Comparison of ENCODE assay signal across 17 cellular contexts in genomic region chr12:63911336-63911735, GRCh38.
"Had no signal": no experiment of that assay in that cellular context is flagged by ENCODE, and none has a peak within 500 bp of the region (broad histone marks: within the 10 kb centered on the region; RNA-seq: fewer than 3 reads in every experiment).

No MANE protein-coding gene starts in this region.

- H3K4me1 Mint-ChIP-seq: activated CD8-positive, alpha-beta memory T cell treated with anti-CD3 and anti-CD28 coated beads, Interleukin-2, amount 10 ng/mL, durations not matched to agents 7 days and 5 days; stimulated activated naive CD8-positive, alpha-beta T cell treated with anti-CD3 and anti-CD28 coated beads, Interleukin-15, amount 100 ng/mL, for 72 hours had no signal

- H3K4me1 ChIP-seq: colonic mucosa, gastrocnemius medialis, testis had no signal

- H3K27ac Mint-ChIP-seq: activated CD8-positive, alpha-beta memory T cell treated with anti-CD3 and anti-CD28 coated beads, Interleukin-2, amount 10 ng/mL, durations not matched to agents 7 days and 5 days; activated naive CD4-positive, alpha-beta T cell treated with anti-CD3 and anti-CD28 coated beads, Interleukin-2, amount 50 U/mL, for 72 hours; activated T-cell treated with anti-CD3 and anti-CD28 coated beads, Interleukin-2, amount 50 U/mL, for 24 hours; stimulated activated naive CD8-positive, alpha-beta T cell treated with anti-CD3 and anti-CD28 coated beads, Interleukin-15, amount 100 ng/mL, for 72 hours; T-helper 1 cell treated with Interleukin-12 subunit alpha and Interleukin-12 subunit beta and Interleukin-4 antibody, amounts not matched to agents 30 μg/mL and 1 μg/mL, for 36 hours had no signal

- H3K4me3 ChIP-seq: colonic mucosa, gastrocnemius medialis, testis had no signal

- DNase-seq: activated CD4-positive, alpha-beta T cell treated with anti-CD3 and anti-CD28 coated beads, Interleukin-2, amount 50 U/mL, for 4 hours; activated CD8-positive, alpha-beta memory T cell treated with anti-CD3 and anti-CD28 coated beads, Interleukin-2, amount 10 ng/mL, durations not matched to agents 7 days and 5 days; activated effector memory CD4-positive, alpha-beta T cell treated with Interleukin-2 at 50 U/mL for 16 hours; activated T-cell treated with anti-CD3 and anti-CD28 coated beads, Interleukin-2, amount 50 U/mL, for 24 hours; amygdala; colonic mucosa; effector CD4-positive, alpha-beta T cell; gastrocnemius medialis; hippocampal formation; mammary epithelial cell; stimulated activated CD4-positive, alpha-beta T cell treated with anti-CD3 and anti-CD28 coated beads, Interleukin-15, amount 100 ng/mL, for 24 hours; stimulated activated CD4-positive, alpha-beta T cell treated with anti-CD3 and anti-CD28 coated beads, Interleukin-4, amount 100 ng/mL, for 4 hours; stimulated activated naive CD8-positive, alpha-beta T cell treated with anti-CD3 and anti-CD28 coated beads, Interleukin-15, amount 100 ng/mL, for 72 hours; testis had no signal

- H3K36me3 ChIP-seq: colonic mucosa, gastrocnemius medialis had no signal

- H3K27ac ChIP-seq: colonic mucosa, gastrocnemius medialis, testis had no signal

- ATAC-seq: activated CD4-positive, CD25-positive, alpha-beta regulatory T cell treated with anti-CD3 and anti-CD28 coated beads, Interleukin-2, amount 50 U/mL, for 24 hours; activated CD8-positive, alpha-beta memory T cell treated with anti-CD3 and anti-CD28 coated beads, Interleukin-2, amount 10 ng/mL, durations not matched to agents 7 days and 5 days; activated naive CD4-positive, alpha-beta T cell treated with anti-CD3 and anti-CD28 coated beads, Interleukin-2, amount 50 U/mL, for 72 hours; gastrocnemius medialis; stimulated activated naive CD8-positive, alpha-beta T cell treated with anti-CD3 and anti-CD28 coated beads, Interleukin-15, amount 100 ng/mL, for 72 hours had no signal

- H3K9me3 Mint-ChIP-seq: activated naive CD4-positive, alpha-beta T cell treated with anti-CD3 and anti-CD28 coated beads, Interleukin-2, amount 50 U/mL, for 72 hours; stimulated activated naive CD8-positive, alpha-beta T cell treated with anti-CD3 and anti-CD28 coated beads, Interleukin-15, amount 100 ng/mL, for 72 hours; T-helper 1 cell treated with Interleukin-12 subunit alpha and Interleukin-12 subunit beta and Interleukin-4 antibody, amounts not matched to agents 30 μg/mL and 1 μg/mL, for 36 hours had no signal

- H3K4me3 Mint-ChIP-seq: activated CD8-positive, alpha-beta memory T cell treated with anti-CD3 and anti-CD28 coated beads, Interleukin-2, amount 10 ng/mL, durations not matched to agents 7 days and 5 days; activated T-cell treated with anti-CD3 and anti-CD28 coated beads, Interleukin-2, amount 50 U/mL, for 24 hours; stimulated activated naive CD8-positive, alpha-beta T cell treated with anti-CD3 and anti-CD28 coated beads, Interleukin-15, amount 100 ng/mL, for 72 hours; T-helper 1 cell treated with Interleukin-12 subunit alpha and Interleukin-12 subunit beta and Interleukin-4 antibody, amounts not matched to agents 30 μg/mL and 1 μg/mL, for 36 hours had no signal

- H3K27me3 ChIP-seq: colonic mucosa, gastrocnemius medialis, testis had no signal

- H3K27me3 Mint-ChIP-seq: activated T-cell treated with anti-CD3 and anti-CD28 coated beads, Interleukin-2, amount 50 U/mL, for 24 hours; stimulated activated naive CD8-positive, alpha-beta T cell treated with anti-CD3 and anti-CD28 coated beads, Interleukin-15, amount 100 ng/mL, for 72 hours had no signal

- H3K9me3 ChIP-seq: colonic mucosa, gastrocnemius medialis, testis had no signal

- H3K36me3 Mint-ChIP-seq: activated CD8-positive, alpha-beta memory T cell treated with anti-CD3 and anti-CD28 coated beads, Interleukin-2, amount 10 ng/mL, durations not matched to agents 7 days and 5 days; activated naive CD4-positive, alpha-beta T cell treated with anti-CD3 and anti-CD28 coated beads, Interleukin-2, amount 50 U/mL, for 72 hours had no signal
